7 cellular contexts compared by ENCODE assay signal in the genomic region with DNA sequence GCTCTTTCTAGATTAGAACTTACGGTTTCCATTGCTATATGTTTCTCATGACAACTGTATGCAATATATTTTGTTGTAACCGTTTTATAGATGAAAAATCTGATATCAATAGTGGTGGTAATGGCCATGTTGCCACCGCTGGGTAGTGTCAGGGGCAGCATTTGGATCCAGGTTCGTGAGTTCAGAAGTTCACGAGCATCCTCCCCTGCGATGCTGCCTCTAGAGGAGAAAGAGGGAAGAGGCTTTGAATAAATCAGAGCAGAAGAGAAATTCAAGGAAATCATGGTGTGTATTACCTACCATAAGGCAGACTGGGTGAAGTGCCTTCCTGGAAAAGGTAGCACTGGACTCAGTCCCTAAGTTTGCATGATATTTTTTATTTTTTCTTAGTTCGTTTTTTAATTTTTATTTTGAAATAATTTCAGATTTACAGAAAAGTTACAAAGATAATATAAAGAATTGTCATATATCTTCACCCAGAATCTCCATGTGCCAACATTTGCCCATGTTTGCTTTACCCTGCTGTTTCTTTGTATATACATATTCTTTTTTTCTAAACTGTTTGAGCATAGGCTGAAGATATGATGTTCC. TPM values are rescaled to one million over a fixed set of nuclear protein-coding genes. Genes with fewer than 3 reads are reported as not detected.
DNase-seq lines count a peak whose midpoint lies in the region; ATAC-seq and TF ChIP-seq lines count a peak whose summit lies in the region.

No MANE protein-coding gene starts in this region.

- ATAC-seq in GM21825 (IDR thresholded peaks at IDR 0.05; ENCODE audit: unreplicated experiment) (no peak), GM21515 (IDR thresholded peaks at IDR 0.05; ENCODE audit: unreplicated experiment) (no peak)

- H3K4me1 ChIP-seq in Peyer's patch: peaks cover 0 to 20% (median 8%) of the 10 kb centered on the region in 4 donors

- no peaks in the 10 kb centered on the region for H3K36me3 ChIP-seq in Peyer's patch

- no peaks in the 10 kb centered on the region for H3K9me3 ChIP-seq in Peyer's patch

- peak; percentile 53 for TF ChIP-seq RAD21 in Ishikawa (IDR thresholded peaks at IDR 0.05; ENCODE audit: low read depth)

- no peak for TF ChIP-seq EP300 in Ishikawa (IDR thresholded peaks at IDR 0.05; ENCODE audit: borderline replicate concordance)

- peaks cover 0 to 18% of the 10 kb centered on the region in 2 donors for H3K27me3 ChIP-seq in Peyer's patch

- H3K27me3 Mint-ChIP-seq in nephron progenitor cell (ENCODE audit: low read depth, poor library complexity): peaks cover 60% of the 10 kb centered on the region

- H3K36me3 Mint-ChIP-seq in nephron progenitor cell (ENCODE audit: low read depth): no peaks in the 10 kb centered on the region

- no peak for TF ChIP-seq POLR2A in Peyer's patch (IDR thresholded peaks at IDR 0.05)

- H3K27ac Mint-ChIP-seq in nephron progenitor cell: no peak overlapping the region

- no peak overlapping the region for H3K4me3 ChIP-seq in Peyer's patch

- H3K27ac ChIP-seq in Peyer's patch: no peak overlapping the region

- TF ChIP-seq CTCF in Peyer's patch (IDR thresholded peaks at IDR 0.05) (peak in 4 of 6 experiments; percentile 51 to 66 (median 66)), nephron progenitor cell (IDR thresholded peaks at IDR 0.05) (peak; percentile 78)

- peaks cover 8% of the 10 kb centered on the region for H3K9me3 Mint-ChIP-seq in nephron progenitor cell

- peak; percentile 21 for DNase-seq in EH (ENCODE audit: low read depth)
- DNase-seq in Peyer's patch: peak in 1 of 3 donors; percentile 57
- peak; percentile 10 to 24 for DNase-seq in dermis microvascular lymphatic vessel endothelial cell (ENCODE audit: low read depth in 2 of 2)
- DNase-seq in nephron progenitor cell: peak; percentile 44

- peaks cover 22% of the 10 kb centered on the region for H3K4me1 Mint-ChIP-seq in nephron progenitor cell

- no peak overlapping the region for H3K4me3 Mint-ChIP-seq in nephron progenitor cell

TF ChIP-seq in Ishikawa, 13 proteins besides CTCF, POLR2A, EP300 and RAD21:
- TF ChIP-seq REST (IDR thresholded peaks at IDR 0.05; ENCODE audit: low read depth) (no peak), TEAD4 (IDR thresholded peaks at IDR 0.05) (no peak), EGR1 (IDR thresholded peaks at IDR 0.05) (no peak), USF1 (IDR thresholded peaks at IDR 0.05) (no peak), TCF12 (IDR thresholded peaks at IDR 0.05; ENCODE audit: low read depth) (no peak), ZBTB7A (IDR thresholded peaks at IDR 0.05; ENCODE audit: low read depth) (no peak), YY1 (IDR thresholded peaks at IDR 0.05; ENCODE audit: low read depth) (no peak), CEBPB (IDR thresholded peaks at IDR 0.05) (no peak), NFIC (IDR thresholded peaks at IDR 0.05) (no peak), CREB1 (IDR thresholded peaks at IDR 0.05; ENCODE audit: low read depth) (no peak), FOXM1 (IDR thresholded peaks at IDR 0.05; ENCODE audit: borderline replicate concordance, low read depth) (no peak), TAF1 (IDR thresholded peaks at IDR 0.05; ENCODE audit: low read depth) (no peak)
- TF ChIP-seq, protein P1, sequence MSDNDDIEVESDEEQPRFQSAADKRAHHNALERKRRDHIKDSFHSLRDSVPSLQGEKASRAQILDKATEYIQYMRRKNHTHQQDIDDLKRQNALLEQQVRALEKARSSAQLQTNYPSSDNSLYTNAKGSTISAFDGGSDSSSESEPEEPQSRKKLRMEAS (IDR thresholded peaks at IDR 0.05): no peak

RNA-seq across cellular contexts. Expression of gene ZBTB7C, which starts 3.3 kb away (rescaled TPM):
- total RNA-seq in Peyer's patch: 10 to 100 TPM; 10.5 to 15.7 (median 14.2) TPM
- under 0.01 TPM in 2 replicates for total RNA-seq in dermis microvascular lymphatic vessel endothelial cell

Comparison
In these comparisons a context has a peak if more than half of its experiments do, and no peak if none do; other contexts are left out.
1. RNA of gene ZBTB7C, which starts 3.3 kb away (total RNA-seq): 10.5 to 15.7 TPM in Peyer's patch; under 0.01 TPM in dermis microvascular lymphatic vessel endothelial cell; every median in the first group is over 10 times any median in the second.